ENCODE assay signal across 16 cellular contexts in genomic region chr5:34820593-34820992, GRCh38. TPM values are rescaled to one million over a fixed set of nuclear protein-coding genes. Genes with fewer than 3 reads are reported as not detected.
A peak's percentile ranks its signal among the peaks of the same experiment; 100 is the strongest.
DNase-seq lines count a peak whose midpoint lies in the region; ATAC-seq and TF ChIP-seq lines count a peak whose summit lies in the region.
"Had no signal": no experiment of that assay in that cellular context is flagged by ENCODE, and none has a peak within 500 bp of the region (broad histone marks: within the 10 kb centered on the region; RNA-seq: fewer than 3 reads in every experiment).

No MANE protein-coding gene starts in this region.

- ATAC-seq in WTC11 (no peak), GM19395 (IDR thresholded peaks at IDR 0.05; ENCODE audit: unreplicated experiment) (no peak), HG02840 (IDR thresholded peaks at IDR 0.05; ENCODE audit: low FRiP score, unreplicated experiment) (no peak)
- ATAC-seq: HepG2 had no signal

- TF ChIP-seq CTCF in H9 (conservative IDR thresholded peaks at IDR 0.05) (no peak), WTC11 (IDR thresholded peaks at IDR 0.05) (no peak), mesothelial cell of epicardium (IDR thresholded peaks at IDR 0.05; ENCODE audit: unreplicated experiment) (no peak)

- no peaks in the 10 kb centered on the region for H3K4me1 Mint-ChIP-seq in H9
- no peaks in the 10 kb centered on the region for H3K4me1 Mint-ChIP-seq in WTC11
- peaks cover 9% of the 10 kb centered on the region for H3K4me1 Mint-ChIP-seq in mesothelial cell of epicardium
- H3K4me1 Mint-ChIP-seq: CD8-positive, alpha-beta memory T cell had no signal

- no peaks in the 10 kb centered on the region for H3K27me3 ChIP-seq in H9 (ENCODE audit: insufficient read depth, low read length)
- H3K27me3 ChIP-seq: BLaER1 had no signal

- no peak overlapping the region for H2AFZ ChIP-seq in H9 (ENCODE audit: low read length)
- H2AFZ ChIP-seq: GM23248 had no signal

- no peak overlapping the region for H2BK5ac ChIP-seq in H9 (ENCODE audit: insufficient read length, low read length)

- H2BK15ac ChIP-seq in H9 (ENCODE audit: low read depth, low read length) = no peak overlapping the region

- no CpG with 5 or more reads among the region's 1 CpG for WGBS in H9 (ENCODE audit: extremely low coverage, insufficient read length, low lambda C conversion rate)

- CTCF ChIA-PET in WTC11 (lab: Charles Lee) = no interaction called here

- H3K4ac ChIP-seq in H9 (ENCODE audit: low read depth, low read length) = no peak overlapping the region

- H2BK120ac ChIP-seq in H9 (ENCODE audit: low read depth, low read length, poor library complexity, severe bottlenecking) = no peak overlapping the region

- no peak overlapping the region for H4K91ac ChIP-seq in H9 (ENCODE audit: insufficient read length, low read depth, low read length)

- H3K23me2 ChIP-seq in H9 (ENCODE audit: insufficient read length, low read depth, low read length, poor library complexity, severe bottlenecking) = no peaks in the 10 kb centered on the region

- H3K9me3 ChIP-seq in H9 (ENCODE audit: control insufficient read depth, low read depth, low read length) = no peaks in the 10 kb centered on the region
- H3K9me3 ChIP-seq: BLaER1, HAP-1 had no signal

- no peak overlapping the region for H2AK5ac ChIP-seq in H9 (ENCODE audit: insufficient read length, low read length)

- POLR2A ChIA-PET in WTC11 (lab: Charles Lee) = no interaction called here

- peak; percentile 7 for DNase-seq in CMK (ENCODE audit: low read depth)
- no peak for DNase-seq in H9
- DNase-seq in WTC11 (ENCODE audit: low spot score) = no peak
- DNase-seq in mesothelial cell of epicardium (ENCODE audit: low spot score in 2 of 2, unreplicated experiment in 2 of 2) = no peak
- no peak for DNase-seq in NCI-H146 treated with DMSO at 0.1 percent for 48 hours (lab: John Stamatoyannopoulos, UW; ENCODE audit: unreplicated experiment)
- DNase-seq: 8988T; AML-193; Calu3; CD8-positive, alpha-beta memory T cell; DMS 273 treated with DMSO at 0.1 percent for 48 hours; GM23248 had no signal

- no peak overlapping the region for H4K5ac ChIP-seq in H9 (ENCODE audit: insufficient read length, low read depth, low read length)

- H3K79me2 ChIP-seq in H9 (ENCODE audit: insufficient read depth, low read length) = no peaks in the 10 kb centered on the region

- no peak overlapping the region for H3K23ac ChIP-seq in H9 (ENCODE audit: insufficient read length, low read depth, low read length)

- no peaks in the 10 kb centered on the region for H3K79me1 ChIP-seq in H9 (ENCODE audit: insufficient read depth, low read depth, low read length, poor library complexity, severe bottlenecking)

- no peak overlapping the region for H2BK20ac ChIP-seq in H9 (ENCODE audit: low read depth, low read length, poor library complexity, severe bottlenecking)

- no peaks in the 10 kb centered on the region for H3K27me3 Mint-ChIP-seq in H9 (ENCODE audit: low read depth)
- H3K27me3 Mint-ChIP-seq in WTC11 (ENCODE audit: low read depth) = no peaks in the 10 kb centered on the region
- no peaks in the 10 kb centered on the region for H3K27me3 Mint-ChIP-seq in mesothelial cell of epicardium (ENCODE audit: low read depth)

- H3K56ac ChIP-seq in H9 (ENCODE audit: insufficient read length, low read depth, low read length) = no peak overlapping the region

- no peak overlapping the region for H3K18ac ChIP-seq in H9 (ENCODE audit: insufficient read length, low read depth, low read length)

- H3K9me3 Mint-ChIP-seq in H9 (no peaks in the 10 kb centered on the region), WTC11 (no peaks in the 10 kb centered on the region), mesothelial cell of epicardium (no peaks in the 10 kb centered on the region)
- H3K9me3 Mint-ChIP-seq: CD8-positive, alpha-beta memory T cell had no signal

- peak overlapping the region; percentile 2 to 42 (median 13); a peak in 5 of 7 replicates for H3K27ac Mint-ChIP-seq in H9
- H3K27ac Mint-ChIP-seq in WTC11 = peak overlapping the region; percentile 6; the same call in 1 of the 2 replicates
- peak overlapping the region; percentile 64 for H3K27ac Mint-ChIP-seq in mesothelial cell of epicardium
- H3K27ac Mint-ChIP-seq: CD8-positive, alpha-beta memory T cell had no signal

- H3T11ph ChIP-seq in H9 (ENCODE audit: low read length) = no peak overlapping the region

- no peak overlapping the region for H3K27ac ChIP-seq in H9 (ENCODE audit: insufficient read length, low read depth, low read length)
- H3K27ac ChIP-seq: BLaER1, GM23248 had no signal

- H4K20me1 ChIP-seq in H9 (ENCODE audit: control insufficient read depth, insufficient read depth, insufficient read length) = no peaks in the 10 kb centered on the region
- H4K20me1 ChIP-seq: BLaER1 had no signal

- H3K4me3 Mint-ChIP-seq in H9 = no peak overlapping the region; a peak in 1 of 5 replicates
- no peak overlapping the region for H3K4me3 Mint-ChIP-seq in WTC11
- H3K4me3 Mint-ChIP-seq in mesothelial cell of epicardium = no peak overlapping the region
- H3K4me3 Mint-ChIP-seq: CD8-positive, alpha-beta memory T cell had no signal

- no peak overlapping the region for H4K8ac ChIP-seq in H9 (replicated peaks; ENCODE audit: insufficient read length, low read depth, low read length)

- no peak overlapping the region for H2BK12ac ChIP-seq in H9 (ENCODE audit: insufficient read length, low read depth, low read length)

- H3K4me2 ChIP-seq in H9 (ENCODE audit: insufficient read depth, insufficient read length, low read length) = no peak overlapping the region
- H3K4me2 ChIP-seq: BLaER1 had no signal

- H3K14ac ChIP-seq in H9 (ENCODE audit: insufficient read depth, low read length) = no peak overlapping the region

- peaks cover 38 to 58% (median 57%) of the 10 kb centered on the region in 3 experiments for H3K36me3 Mint-ChIP-seq in H9 (ENCODE audit: insufficient read depth in 1 of 3, low read depth in 3 of 3)
- peaks cover 60% of the 10 kb centered on the region for H3K36me3 Mint-ChIP-seq in WTC11
- H3K36me3 Mint-ChIP-seq in mesothelial cell of epicardium = peaks cover 39% of the 10 kb centered on the region
- H3K36me3 Mint-ChIP-seq: CD8-positive, alpha-beta memory T cell had no signal

- H3K9ac ChIP-seq in H9 (ENCODE audit: extremely low read depth, insufficient read length, low read length) = no peak overlapping the region
- H3K9ac ChIP-seq: BLaER1, GM23248 had no signal

- no peaks in the 10 kb centered on the region for H3K4me1 ChIP-seq in H9 (ENCODE audit: insufficient read depth, low read length)
- H3K4me1 ChIP-seq: BLaER1, HAP-1 had no signal

TF ChIP-seq in WTC11, 78 proteins besides CTCF, POLR2A, EP300 and RAD21 (continues in another document):
- TF ChIP-seq STAT6 (CRISPR knock-in tag; conservative IDR thresholded peaks at IDR 0.05; ENCODE audit: low read depth) (no peak), TEAD4 (CRISPR knock-in tag; IDR thresholded peaks at IDR 0.05) (no peak), ZNF532 (CRISPR knock-in tag; IDR thresholded peaks at IDR 0.05; ENCODE audit: borderline replicate concordance) (no peak), ZNF219 (CRISPR knock-in tag; IDR thresholded peaks at IDR 0.05; ENCODE audit: borderline replicate concordance) (no peak)

RNA-seq across cellular contexts. Expression of gene TTC23L, which starts 18.4 kb away (rescaled TPM):
- total RNA-seq in H9 (2021) (0.96 and 1.3 TPM in 2 replicates), WTC11 (2021) (1.6 to 2.4 TPM (median 1.9 TPM) in 3 replicates), mesothelial cell of epicardium (2.4 to 2.7 TPM (median 2.6 TPM) in 3 replicates)

Comparison
In these comparisons a context has a peak if more than half of its experiments do, and no peak if none do; other contexts are left out.
1. H3K27ac Mint-ChIP-seq: peak in every context shown above with its lines; median percentile 64 in mesothelial cell of epicardium; 13 in H9; 6 in WTC11.